In the genomic region with DNA sequence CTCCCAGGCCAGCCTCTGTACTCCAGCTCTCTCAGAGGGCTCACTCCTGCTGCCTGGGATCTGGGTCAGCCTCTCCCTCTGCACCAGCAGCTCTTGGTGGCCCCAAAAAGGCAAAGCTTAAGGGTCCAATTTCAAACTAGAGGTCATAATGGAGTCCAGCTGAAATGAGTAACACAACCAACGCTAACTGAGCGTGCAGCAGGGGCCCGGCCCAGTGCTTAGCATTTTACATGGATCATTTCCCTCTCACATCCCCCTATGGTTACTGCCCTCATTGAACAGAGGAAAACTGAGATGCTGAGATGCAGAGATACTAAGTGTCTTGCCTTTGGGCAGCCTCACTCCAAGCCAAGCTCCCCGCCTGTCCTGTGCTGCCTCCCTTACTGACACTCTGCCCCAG, we compare ENCODE assay signal across 1 cellular context.
TF ChIP-seq lines count a peak whose summit lies in the region.

No MANE protein-coding gene starts in this region.

TF ChIP-seq in HCT116, 20 proteins besides CTCF, POLR2A, EP300 and RAD21 (continued from another document):
- TF ChIP-seq, protein P1, sequence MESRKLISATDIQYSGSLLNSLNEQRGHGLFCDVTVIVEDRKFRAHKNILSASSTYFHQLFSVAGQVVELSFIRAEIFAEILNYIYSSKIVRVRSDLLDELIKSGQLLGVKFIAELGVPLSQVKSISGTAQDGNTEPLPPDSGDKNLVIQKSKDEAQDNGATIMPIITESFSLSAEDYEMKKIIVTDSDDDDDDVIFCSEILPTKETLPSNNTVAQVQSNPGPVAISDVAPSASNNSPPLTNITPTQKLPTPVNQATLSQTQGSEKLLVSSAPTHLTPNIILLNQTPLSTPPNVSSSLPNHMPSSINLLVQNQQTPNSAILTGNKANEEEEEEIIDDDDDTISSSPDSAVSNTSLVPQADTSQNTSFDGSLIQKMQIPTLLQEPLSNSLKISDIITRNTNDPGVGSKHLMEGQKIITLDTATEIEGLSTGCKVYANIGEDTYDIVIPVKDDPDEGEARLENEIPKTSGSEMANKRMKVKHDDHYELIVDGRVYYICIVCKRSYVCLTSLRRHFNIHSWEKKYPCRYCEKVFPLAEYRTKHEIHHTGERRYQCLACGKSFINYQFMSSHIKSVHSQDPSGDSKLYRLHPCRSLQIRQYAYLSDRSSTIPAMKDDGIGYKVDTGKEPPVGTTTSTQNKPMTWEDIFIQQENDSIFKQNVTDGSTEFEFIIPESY (IDR thresholded peaks at IDR 0.05; ENCODE audit: extremely low read depth, insufficient replicate concordance, low read length), result no peak
- TF ChIP-seq SIN3A (IDR thresholded peaks at IDR 0.05; ENCODE audit: low read depth) (no peak), EGR1 (IDR thresholded peaks at IDR 0.05; ENCODE audit: low read depth) (no peak), CEBPB (IDR thresholded peaks at IDR 0.05; ENCODE audit: low read depth) (no peak), ZFX (IDR thresholded peaks at IDR 0.05) (no peak), FOSL1 (IDR thresholded peaks at IDR 0.05; ENCODE audit: low read depth) (no peak), SP1 (IDR thresholded peaks at IDR 0.05; ENCODE audit: low read depth) (no peak), JUND (IDR thresholded peaks at IDR 0.05) (no peak), TCF7L2 (IDR thresholded peaks at IDR 0.05; ENCODE audit: borderline replicate concordance, extremely low read depth, insufficient read depth, insufficient read length) (no peak)
- TF ChIP-seq, protein P2, sequence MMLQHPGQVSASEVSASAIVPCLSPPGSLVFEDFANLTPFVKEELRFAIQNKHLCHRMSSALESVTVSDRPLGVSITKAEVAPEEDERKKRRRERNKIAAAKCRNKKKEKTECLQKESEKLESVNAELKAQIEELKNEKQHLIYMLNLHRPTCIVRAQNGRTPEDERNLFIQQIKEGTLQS (IDR thresholded peaks at IDR 0.05), result no peak
